11 cellular contexts compared by ENCODE assay signal in the genomic region with DNA sequence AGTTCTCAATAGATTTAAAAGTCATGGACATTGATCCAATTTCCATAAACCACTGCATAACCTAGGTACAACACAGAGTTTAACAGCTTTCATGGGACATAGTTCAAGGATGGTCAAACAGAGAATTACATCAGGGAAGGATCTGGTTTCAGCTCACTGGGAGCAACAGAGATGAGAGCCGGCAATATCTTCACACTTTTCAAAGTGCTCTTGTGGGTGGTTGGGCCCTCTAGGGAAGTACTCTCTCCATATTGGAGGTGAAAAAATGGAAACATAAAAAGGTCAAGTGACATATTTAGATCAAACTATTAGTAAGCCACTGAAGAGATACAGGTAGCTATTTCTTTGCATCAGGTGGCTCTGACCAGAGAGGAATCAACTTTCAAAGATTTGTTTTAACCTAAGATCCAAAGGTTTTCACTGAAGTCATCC.
DNase-seq lines count a peak whose midpoint lies in the region; ATAC-seq and TF ChIP-seq lines count a peak whose summit lies in the region.
"Had no signal": no experiment of that assay in that cellular context is flagged by ENCODE, and none has a peak within 500 bp of the region (broad histone marks: within the 10 kb centered on the region; RNA-seq: fewer than 3 reads in every experiment).

No MANE protein-coding gene starts in this region.

- no peak for TF ChIP-seq CTCF in activated CD8-positive, alpha-beta T cell treated with anti-CD3 and anti-CD28 coated beads for 36 hours (IDR thresholded peaks at IDR 0.05)
- TF ChIP-seq CTCF in GM13977 (IDR thresholded peaks at IDR 0.05; ENCODE audit: extremely low read depth, insufficient read depth, missing control alignments), result no peak

- CTCF ChIA-PET in activated CD4-positive, alpha-beta T cell treated with anti-CD3 and anti-CD28 coated beads, Interleukin-2, amount 10 ng/mL, durations not matched to agents 7 days and 5 days (lab: Charles Lee), result interaction anchor here (0.6 to 2.5 kb wide), 5 partner anchors 14 to 98 kb away, joined by 3 to 11 read pairs (median 6); no protein-coding TSS in a partner anchor
- CTCF ChIA-PET in activated CD8-positive, alpha-beta T cell treated with anti-CD3 and anti-CD28 coated beads for 36 hours (lab: Charles Lee), result interaction anchor here (0.9 to 2.8 kb wide), 10 partner anchors 16 to 70 kb away, joined by 3 to 14 read pairs (median 6); a partner anchor contains a TSS

- no peak for DNase-seq in activated CD4-positive, alpha-beta T cell treated with anti-CD3 and anti-CD28 coated beads, Interleukin-2, amount 10 ng/mL, durations not matched to agents 7 days and 5 days
- DNase-seq in activated CD4-positive, alpha-beta T cell treated with anti-CD3 and anti-CD28 coated beads, Interleukin-2, amount 50 U/mL, for 4 hours, result no peak
- peak; percentile 25 for DNase-seq in activated CD8-positive, alpha-beta T cell treated with anti-CD3 and anti-CD28 coated beads for 36 hours
- no peak for DNase-seq in stimulated activated effector memory CD8-positive, alpha-beta T cell treated with anti-CD3 and anti-CD28 coated beads, Interleukin-12 subunit alpha, Interleukin-12 subunit beta, amount 100 ng/mL, for 72 hours (ENCODE audit: low spot score in 2 of 2)
- DNase-seq in GM13977 (ENCODE audit: low spot score), result no peak
- no peak for DNase-seq in middle frontal gyrus (ENCODE audit: extremely low spot score, low spot score)
- DNase-seq: activated gamma-delta T cell had no signal

- H3K4me3 Mint-ChIP-seq in activated CD4-positive, alpha-beta T cell treated with anti-CD3 and anti-CD28 coated beads, Interleukin-2, amount 10 ng/mL, durations not matched to agents 7 days and 5 days, result no peak overlapping the region
- H3K4me3 Mint-ChIP-seq in activated CD8-positive, alpha-beta T cell treated with anti-CD3 and anti-CD28 coated beads for 36 hours, result peak overlapping the region; percentile 44
- H3K4me3 Mint-ChIP-seq in stimulated activated effector memory CD8-positive, alpha-beta T cell treated with anti-CD3 and anti-CD28 coated beads, Interleukin-12 subunit alpha, Interleukin-12 subunit beta, amount 100 ng/mL, for 72 hours, result peak overlapping the region; percentile 32
- H3K4me3 Mint-ChIP-seq: B cell, nephron had no signal

- peaks cover 66% of the 10 kb centered on the region for H3K4me1 Mint-ChIP-seq in activated CD4-positive, alpha-beta T cell treated with anti-CD3 and anti-CD28 coated beads, Interleukin-2, amount 10 ng/mL, durations not matched to agents 7 days and 5 days
- H3K4me1 Mint-ChIP-seq in activated CD8-positive, alpha-beta T cell treated with anti-CD3 and anti-CD28 coated beads for 36 hours (ENCODE audit: low read depth), result peaks cover 67% of the 10 kb centered on the region
- H3K4me1 Mint-ChIP-seq in stimulated activated effector memory CD8-positive, alpha-beta T cell treated with anti-CD3 and anti-CD28 coated beads, Interleukin-12 subunit alpha, Interleukin-12 subunit beta, amount 100 ng/mL, for 72 hours, result peaks cover 52% of the 10 kb centered on the region

- H3K27me3 Mint-ChIP-seq in activated CD4-positive, alpha-beta T cell treated with anti-CD3 and anti-CD28 coated beads, Interleukin-2, amount 10 ng/mL, durations not matched to agents 7 days and 5 days, result no peaks in the 10 kb centered on the region
- no peaks in the 10 kb centered on the region for H3K27me3 Mint-ChIP-seq in activated CD8-positive, alpha-beta T cell treated with anti-CD3 and anti-CD28 coated beads for 36 hours
- H3K27me3 Mint-ChIP-seq: B cell had no signal

- in situ Hi-C loops in GM13977 (cut with MboI; ENCODE audit: low pct_unique_long_range_greater_than_20kb, low sequenced_read_pairs, unreplicated experiment), result no loop called here

- peak overlapping the region; percentile 74 for H3K27ac Mint-ChIP-seq in activated CD4-positive, alpha-beta T cell treated with anti-CD3 and anti-CD28 coated beads, Interleukin-2, amount 10 ng/mL, durations not matched to agents 7 days and 5 days
- peak overlapping the region; percentile 95 for H3K27ac Mint-ChIP-seq in activated CD8-positive, alpha-beta T cell treated with anti-CD3 and anti-CD28 coated beads for 36 hours
- H3K27ac Mint-ChIP-seq in stimulated activated effector memory CD8-positive, alpha-beta T cell treated with anti-CD3 and anti-CD28 coated beads, Interleukin-12 subunit alpha, Interleukin-12 subunit beta, amount 100 ng/mL, for 72 hours, result peak overlapping the region; percentile 93
- H3K27ac Mint-ChIP-seq: B cell, nephron had no signal

- ATAC-seq in HG03045 (IDR thresholded peaks at IDR 0.05; ENCODE audit: unreplicated experiment) (peak; percentile 15), HG03469 (IDR thresholded peaks at IDR 0.05; ENCODE audit: unreplicated experiment) (no peak)
- peak; percentile 55 for ATAC-seq in activated CD8-positive, alpha-beta T cell treated with anti-CD3 and anti-CD28 coated beads for 36 hours
- no peak for ATAC-seq in stimulated activated effector memory CD8-positive, alpha-beta T cell treated with anti-CD3 and anti-CD28 coated beads, Interleukin-12 subunit alpha, Interleukin-12 subunit beta, amount 100 ng/mL, for 72 hours

- peaks cover 35% of the 10 kb centered on the region for H3K36me3 Mint-ChIP-seq in activated CD4-positive, alpha-beta T cell treated with anti-CD3 and anti-CD28 coated beads, Interleukin-2, amount 10 ng/mL, durations not matched to agents 7 days and 5 days (ENCODE audit: low read depth)
- H3K36me3 Mint-ChIP-seq in activated CD8-positive, alpha-beta T cell treated with anti-CD3 and anti-CD28 coated beads for 36 hours (ENCODE audit: low read depth), result peaks cover 4% of the 10 kb centered on the region
- H3K36me3 Mint-ChIP-seq in stimulated activated effector memory CD8-positive, alpha-beta T cell treated with anti-CD3 and anti-CD28 coated beads, Interleukin-12 subunit alpha, Interleukin-12 subunit beta, amount 100 ng/mL, for 72 hours, result peaks cover 4% of the 10 kb centered on the region

- POLR2A ChIA-PET in activated CD4-positive, alpha-beta T cell treated with anti-CD3 and anti-CD28 coated beads, Interleukin-2, amount 10 ng/mL, durations not matched to agents 7 days and 5 days (lab: Charles Lee), result interaction anchor here (1.0 kb wide), 1 partner anchor 54 kb away, joined by 3 read pairs; no protein-coding TSS in a partner anchor
- POLR2A ChIA-PET in activated CD8-positive, alpha-beta T cell treated with anti-CD3 and anti-CD28 coated beads for 36 hours (lab: Charles Lee), result interaction anchor here (0.8 to 3.0 kb wide), 8 partner anchors 8 to 63 kb away, joined by 4 to 24 read pairs (median 6); a partner anchor contains a TSS

- H3K9me3 Mint-ChIP-seq in activated CD4-positive, alpha-beta T cell treated with anti-CD3 and anti-CD28 coated beads, Interleukin-2, amount 10 ng/mL, durations not matched to agents 7 days and 5 days, result peaks cover 13% of the 10 kb centered on the region
- H3K9me3 Mint-ChIP-seq in activated CD8-positive, alpha-beta T cell treated with anti-CD3 and anti-CD28 coated beads for 36 hours, result no peaks in the 10 kb centered on the region
- H3K9me3 Mint-ChIP-seq in stimulated activated effector memory CD8-positive, alpha-beta T cell treated with anti-CD3 and anti-CD28 coated beads, Interleukin-12 subunit alpha, Interleukin-12 subunit beta, amount 100 ng/mL, for 72 hours, result no peaks in the 10 kb centered on the region
- H3K9me3 Mint-ChIP-seq: nephron had no signal

- intact Hi-C loops in activated CD8-positive, alpha-beta T cell treated with anti-CD3 and anti-CD28 coated beads for 36 hours (cut with micrococcal nuclease), result loop anchor here (2.0 kb wide), 1 partner anchor 16 kb away; no protein-coding TSS in a partner anchor

Comparison
In these comparisons a context has a peak if more than half of its experiments do, and no peak if none do; other contexts are left out.
1. ATAC-seq: peak in HG03045 (single experiment) and activated CD8-positive, alpha-beta T cell treated with anti-CD3 and anti-CD28 coated beads for 36 hours (single experiment); none in stimulated activated effector memory CD8-positive, alpha-beta T cell treated with anti-CD3 and anti-CD28 coated beads, Interleukin-12 subunit alpha, Interleukin-12 subunit beta, amount 100 ng/mL, for 72 hours (single experiment) and HG03469 (single experiment).
2. Peak in every context shown above with its lines, with median percentiles within 50 percentile points of each other: H3K27ac Mint-ChIP-seq.